In genomic region chr1:147760481-147761260, GRCh38 we compare ENCODE assay signal across 14 cellular contexts. TPM values are rescaled to one million over a fixed set of nuclear protein-coding genes. Genes with fewer than 3 reads are reported as not detected.
DNase-seq lines count a peak whose midpoint lies in the region; ATAC-seq, FAIRE-seq and TF ChIP-seq lines count a peak whose summit lies in the region.
"Had no signal": no experiment of that assay in that cellular context is flagged by ENCODE, and none has a peak within 500 bp of the region (broad histone marks: within the 10 kb centered on the region; RNA-seq: fewer than 3 reads in every experiment).

Gene GJA5 (minus strand): TSS chr1:147760602. CDS start chr1:147759238, 1,364 bp downstream.

- H3K27me3 Mint-ChIP-seq in activated CD8-positive, alpha-beta T cell treated with anti-CD3 and anti-CD28 coated beads, Interleukin-2, amount 10 ng/mL, durations not matched to agents 7 days and 5 days (ENCODE audit: low read depth), result peaks cover 6% of the 10 kb centered on the region
- H3K27me3 Mint-ChIP-seq in activated CD8-positive, alpha-beta T cell treated with anti-CD3 and anti-CD28 coated beads for 36 hours, result no peaks in the 10 kb centered on the region
- no peaks in the 10 kb centered on the region for H3K27me3 Mint-ChIP-seq in naive B cell
- H3K27me3 Mint-ChIP-seq: stimulated activated naive B cell treated with anti-CD40 and anti-IgM and Interleukin-4, amounts not matched to agents 10 μg/mL and 1 μg/mL and 100 μg/mL, for 72 hours had no signal

- CTCF ChIA-PET in activated CD8-positive, alpha-beta T cell treated with anti-CD3 and anti-CD28 coated beads, Interleukin-2, amount 10 ng/mL, durations not matched to agents 7 days and 5 days (lab: Charles Lee), result no interaction called here
- CTCF ChIA-PET in activated CD8-positive, alpha-beta T cell treated with anti-CD3 and anti-CD28 coated beads for 36 hours (lab: Charles Lee), result interaction anchor here (1.0 kb wide), 1 partner anchor 131 kb away, joined by 4 read pairs; no protein-coding TSS in a partner anchor

- no peak for DNase-seq in activated CD8-positive, alpha-beta T cell treated with anti-CD3 and anti-CD28 coated beads, Interleukin-2, amount 10 ng/mL, durations not matched to agents 7 days and 5 days
- no peak for DNase-seq in activated CD8-positive, alpha-beta T cell treated with anti-CD3 and anti-CD28 coated beads for 36 hours
- no peak for DNase-seq in esophagus muscularis mucosa (ENCODE audit: extremely low spot score)
- no peak for DNase-seq in naive B cell
- DNase-seq in aorta, result no peak
- DNase-seq in urothelium cell line (ENCODE audit: low spot score), result no peak
- DNase-seq: Calu3; MM.1S; stimulated activated CD4-positive, alpha-beta T cell treated with anti-CD3 and anti-CD28 coated beads, Interleukin-4, amount 100 ng/mL, for 4 hours; stimulated activated naive B cell treated with anti-CD40 and anti-IgM and Interleukin-4, amounts not matched to agents 10 μg/mL and 1 μg/mL and 100 μg/mL, for 72 hours had no signal

- peaks cover 29% of the 10 kb centered on the region for H3K4me1 Mint-ChIP-seq in activated CD8-positive, alpha-beta T cell treated with anti-CD3 and anti-CD28 coated beads, Interleukin-2, amount 10 ng/mL, durations not matched to agents 7 days and 5 days (ENCODE audit: low read depth)
- peaks cover 24% of the 10 kb centered on the region for H3K4me1 Mint-ChIP-seq in activated CD8-positive, alpha-beta T cell treated with anti-CD3 and anti-CD28 coated beads for 36 hours (ENCODE audit: low read depth)
- peaks cover 42 to 57% (median 54%) of the 10 kb centered on the region in 3 donors for H3K4me1 Mint-ChIP-seq in naive B cell

- peak within 1 kb of the TSS; percentile 78 for H3K27ac Mint-ChIP-seq in activated CD8-positive, alpha-beta T cell treated with anti-CD3 and anti-CD28 coated beads, Interleukin-2, amount 10 ng/mL, durations not matched to agents 7 days and 5 days
- no peak within 1 kb of the TSS for H3K27ac Mint-ChIP-seq in activated CD8-positive, alpha-beta T cell treated with anti-CD3 and anti-CD28 coated beads for 36 hours
- H3K27ac Mint-ChIP-seq in naive B cell, result peak within 1 kb of the TSS; percentile 50 to 92 (median 63)

- TF ChIP-seq CTCF in activated CD8-positive, alpha-beta T cell treated with anti-CD3 and anti-CD28 coated beads for 36 hours (IDR thresholded peaks at IDR 0.05), result no peak
- no peak for TF ChIP-seq CTCF in esophagus muscularis mucosa (IDR thresholded peaks at IDR 0.05)

- intact Hi-C loops in activated CD8-positive, alpha-beta T cell treated with anti-CD3 and anti-CD28 coated beads for 36 hours (cut with micrococcal nuclease), result no loop called here
- intact Hi-C loops in esophagus muscularis mucosa (cut with DNase I), result no loop called here
- intact Hi-C loops in aorta (cut with DNase I), result no loop called here

- no peaks in the 10 kb centered on the region for H3K9me3 Mint-ChIP-seq in activated CD8-positive, alpha-beta T cell treated with anti-CD3 and anti-CD28 coated beads, Interleukin-2, amount 10 ng/mL, durations not matched to agents 7 days and 5 days (ENCODE audit: insufficient read depth)
- no peaks in the 10 kb centered on the region for H3K9me3 Mint-ChIP-seq in activated CD8-positive, alpha-beta T cell treated with anti-CD3 and anti-CD28 coated beads for 36 hours
- peaks cover 0 to 8% (median 2%) of the 10 kb centered on the region in 7 donors for H3K9me3 Mint-ChIP-seq in naive B cell
- H3K9me3 Mint-ChIP-seq: stimulated activated naive B cell treated with anti-CD40 and anti-IgM and Interleukin-4, amounts not matched to agents 10 μg/mL and 1 μg/mL and 100 μg/mL, for 72 hours had no signal

- H3K4me1 ChIP-seq in esophagus muscularis mucosa (peaks cover 32 to 48% (median 43%) of the 10 kb centered on the region in 4 donors), aorta (ENCODE audit: control insufficient read depth in 1 of 2, insufficient read depth in 2 of 2, low read length in 2 of 2) (peaks cover 3 to 16% of the 10 kb centered on the region in 2 donors)

- TF ChIP-seq POLR2A in esophagus muscularis mucosa (IDR thresholded peaks at IDR 0.05; ENCODE audit: low read depth), result no peak

- H3K27me3 ChIP-seq in esophagus muscularis mucosa (peaks cover 0 to 5% (median 0%) of the 10 kb centered on the region in 4 donors), aorta (ENCODE audit: control insufficient read depth in 1 of 2, insufficient read depth in 2 of 2, low read length in 1 of 2) (no peaks in the 10 kb centered on the region)

- H3K4me3 ChIP-seq in esophagus muscularis mucosa (no peak within 1 kb of the TSS), aorta (ENCODE audit: low read length in 2 of 2) (no peak within 1 kb of the TSS)

- no peak for ATAC-seq in activated CD8-positive, alpha-beta T cell treated with anti-CD3 and anti-CD28 coated beads, Interleukin-2, amount 10 ng/mL, durations not matched to agents 7 days and 5 days
- no peak for ATAC-seq in activated CD8-positive, alpha-beta T cell treated with anti-CD3 and anti-CD28 coated beads for 36 hours
- no peak for ATAC-seq in naive B cell (ENCODE audit: low read depth in 2 of 2)
- ATAC-seq in aorta (ENCODE audit: low FRiP score), result no peak
- ATAC-seq in GM21576 (IDR thresholded peaks at IDR 0.05; ENCODE audit: unreplicated experiment), result no peak
- ATAC-seq in GM18867 (IDR thresholded peaks at IDR 0.05; ENCODE audit: unreplicated experiment), result no peak
- ATAC-seq: stimulated activated naive B cell treated with anti-CD40 and anti-IgM and Interleukin-4, amounts not matched to agents 10 μg/mL and 1 μg/mL and 100 μg/mL, for 72 hours had no signal

- WGBS in esophagus muscularis mucosa, result 80% methylated on average over 7 of the region's 7 CpGs
- WGBS in aorta, 2 donors, result 84 to 89% methylated on average over 7 of the region's 7 CpGs

- POLR2A ChIA-PET in activated CD8-positive, alpha-beta T cell treated with anti-CD3 and anti-CD28 coated beads, Interleukin-2, amount 10 ng/mL, durations not matched to agents 7 days and 5 days (lab: Charles Lee), result no interaction called here
- POLR2A ChIA-PET in activated CD8-positive, alpha-beta T cell treated with anti-CD3 and anti-CD28 coated beads for 36 hours (lab: Charles Lee), result no interaction called here

- H3K36me3 Mint-ChIP-seq in activated CD8-positive, alpha-beta T cell treated with anti-CD3 and anti-CD28 coated beads, Interleukin-2, amount 10 ng/mL, durations not matched to agents 7 days and 5 days (ENCODE audit: low read depth), result no peaks in the 10 kb centered on the region
- no peaks in the 10 kb centered on the region for H3K36me3 Mint-ChIP-seq in activated CD8-positive, alpha-beta T cell treated with anti-CD3 and anti-CD28 coated beads for 36 hours (ENCODE audit: low read depth)
- H3K36me3 Mint-ChIP-seq in naive B cell, result no peaks in the 10 kb centered on the region
- H3K36me3 Mint-ChIP-seq: stimulated activated naive B cell treated with anti-CD40 and anti-IgM and Interleukin-4, amounts not matched to agents 10 μg/mL and 1 μg/mL and 100 μg/mL, for 72 hours had no signal

- H3K9me3 ChIP-seq in esophagus muscularis mucosa (no peaks in the 10 kb centered on the region), aorta (ENCODE audit: control insufficient read depth, low read length) (no peaks in the 10 kb centered on the region)

- H3K36me3 ChIP-seq in esophagus muscularis mucosa, result peaks cover 0 to 3% (median 0%) of the 10 kb centered on the region in 4 donors
- H3K36me3 ChIP-seq in aorta (ENCODE audit: control insufficient read depth in 1 of 2, insufficient read depth in 2 of 2, low read length in 1 of 2), result no peaks in the 10 kb centered on the region

- TF ChIP-seq EP300 in esophagus muscularis mucosa (IDR thresholded peaks at IDR 0.05), result no peak

- FAIRE-seq in urothelium cell line (lab: Jason Lieb, UNC), result no peak
- FAIRE-seq: colon had no signal

- H3K27ac ChIP-seq in esophagus muscularis mucosa (replicated peaks in 1 of 4), result peak within 1 kb of the TSS in 1 of 4 donors; percentile 6
- H3K27ac ChIP-seq in aorta (ENCODE audit: low read depth in 1 of 2, low read length in 2 of 2), result no peak within 1 kb of the TSS
- H3K27ac ChIP-seq: 22Rv1 had no signal

- H3K4me3 Mint-ChIP-seq in activated CD8-positive, alpha-beta T cell treated with anti-CD3 and anti-CD28 coated beads, Interleukin-2, amount 10 ng/mL, durations not matched to agents 7 days and 5 days, result no peak within 1 kb of the TSS
- H3K4me3 Mint-ChIP-seq in activated CD8-positive, alpha-beta T cell treated with anti-CD3 and anti-CD28 coated beads for 36 hours, result no peak within 1 kb of the TSS
- peak within 1 kb of the TSS in 5 of 8 donors; percentile 6 to 82 (median 64) for H3K4me3 Mint-ChIP-seq in naive B cell
- H3K4me3 Mint-ChIP-seq: stimulated activated naive B cell treated with anti-CD40 and anti-IgM and Interleukin-4, amounts not matched to agents 10 μg/mL and 1 μg/mL and 100 μg/mL, for 72 hours had no signal

RNA-seq across cellular contexts. Expression of gene GJA5, which starts in this region (rescaled TPM):
- not detected for total RNA-seq in activated CD8-positive, alpha-beta T cell treated with anti-CD3 and anti-CD28 coated beads, Interleukin-2, amount 10 ng/mL, durations not matched to agents 7 days and 5 days
- not detected for total RNA-seq in activated CD8-positive, alpha-beta T cell treated with anti-CD3 and anti-CD28 coated beads for 36 hours
- 10 to 100 TPM in 3 of 4 donors, 1 to 10 TPM in 1; 9.8 to 14.6 (median 12.0) TPM for total RNA-seq in esophagus muscularis mucosa
- not detected for polyA plus RNA-seq in naive B cell (ENCODE audit: low read depth in 6 of 6)
- 10 to 100 TPM; 59.1 to 77.2 TPM for total RNA-seq in aorta
- polyA plus RNA-seq in aorta, result 10 to 100 TPM in 1 of 2 donors, 1 to 10 TPM in 1; 7.5 to 17.6 TPM
- total RNA-seq: Calu3 had no signal

Comparison
In these comparisons a context has a peak if more than half of its experiments do, and no peak if none do; other contexts are left out.
1. RNA of gene GJA5 (total RNA-seq): 59.1 to 77.2 TPM in aorta and 9.8 to 14.6 TPM in esophagus muscularis mucosa; not detected in activated CD8-positive, alpha-beta T cell treated with anti-CD3 and anti-CD28 coated beads for 36 hours and not detected in activated CD8-positive, alpha-beta T cell treated with anti-CD3 and anti-CD28 coated beads, Interleukin-2, amount 10 ng/mL, durations not matched to agents 7 days and 5 days; every median in the first group is over 10 times any median in the second.
2. RNA of gene GJA5 (polyA plus RNA-seq): 7.5 to 17.6 TPM in aorta; not detected in naive B cell; every median in the first group is over 4 times any median in the second.
3. H3K4me3 Mint-ChIP-seq: peak in naive B cell (5 of 8); none in activated CD8-positive, alpha-beta T cell treated with anti-CD3 and anti-CD28 coated beads, Interleukin-2, amount 10 ng/mL, durations not matched to agents 7 days and 5 days (single experiment) and activated CD8-positive, alpha-beta T cell treated with anti-CD3 and anti-CD28 coated beads for 36 hours (single experiment).